ENCODE assay signal across 8 cellular contexts in genomic region chr12:7970475-7971252, GRCh38. TPM values are rescaled to one million over a fixed set of nuclear protein-coding genes. Genes with fewer than 3 reads are reported as not detected.
DNase-seq lines count a peak whose midpoint lies in the region; ATAC-seq and TF ChIP-seq lines count a peak whose summit lies in the region.

No MANE protein-coding gene starts in this region.

- peak overlapping the region; percentile 76 to 99 (median 93) for H3K27ac ChIP-seq in BLaER1 treated with 17β-estradiol and CSF1 and Interleukin-3, amounts not matched to agents 10 nM and 100 nM

- H3K9me3 Mint-ChIP-seq in endothelial cell (ENCODE audit: unreplicated experiment) = no peaks in the 10 kb centered on the region

- peaks cover 54 to 89% (median 84%) of the 10 kb centered on the region in 10 experiments for H3K4me1 ChIP-seq in BLaER1 treated with 17β-estradiol and CSF1 and Interleukin-3, amounts not matched to agents 10 nM and 100 nM
- peaks cover 39% of the 10 kb centered on the region for H3K4me1 ChIP-seq in mononuclear cell (ENCODE audit: insufficient read depth, low read length)

- DNase-seq in GM19238 (ENCODE audit: insufficient read length, low spot score) (peak; percentile 63), NOMO-1 (lab: John Stamatoyannopoulos, UW; ENCODE audit: unreplicated experiment in 2 of 2) (peak; percentile 71 to 72), endothelial cell (ENCODE audit: low spot score) (peak; percentile 92)
- peak; percentile 80 for DNase-seq in activated CD8-positive, alpha-beta memory T cell treated with anti-CD3 and anti-CD28 coated beads, Interleukin-2, amount 50 U/mL, for 4 hours
- peak; percentile 45 to 75 for DNase-seq in stimulated activated CD8-positive, alpha-beta memory T cell treated with anti-CD3 and anti-CD28 coated beads, Interleukin-2, amount 100 ng/mL, for 1 hour (ENCODE audit: low read depth in 2 of 2)

- peaks cover 0 to 28% (median 12%) of the 10 kb centered on the region in 11 experiments; a peak in 15 of 22 replicates for H3K36me3 ChIP-seq in BLaER1 treated with 17β-estradiol and CSF1 and Interleukin-3, amounts not matched to agents 10 nM and 100 nM

- ATAC-seq in HG03442 (IDR thresholded peaks at IDR 0.05; ENCODE audit: unreplicated experiment) = peak; percentile 88

- peaks cover 6% of the 10 kb centered on the region for H3K27me3 Mint-ChIP-seq in endothelial cell (ENCODE audit: unreplicated experiment)

- peaks cover 0 to 16% (median 0%) of the 10 kb centered on the region in 11 experiments; a peak in 5 of 22 replicates for H3K9me3 ChIP-seq in BLaER1 treated with 17β-estradiol and CSF1 and Interleukin-3, amounts not matched to agents 10 nM and 100 nM (replicated peaks in 1 of 11)
- no peaks in the 10 kb centered on the region for H3K9me3 ChIP-seq in mononuclear cell (ENCODE audit: low read depth, low read length)

- H3K4me2 ChIP-seq in BLaER1 treated with 17β-estradiol and CSF1 and Interleukin-3, amounts not matched to agents 10 nM and 100 nM = peak overlapping the region; percentile 78 to 96 (median 92)

- no peaks in the 10 kb centered on the region for H4K20me1 ChIP-seq in BLaER1 treated with 17β-estradiol and CSF1 and Interleukin-3, amounts not matched to agents 10 nM and 100 nM

- H3K9ac ChIP-seq in BLaER1 treated with 17β-estradiol and CSF1 and Interleukin-3, amounts not matched to agents 10 nM and 100 nM = peak overlapping the region; percentile 83 to 96 (median 91)

- peaks cover 38% of the 10 kb centered on the region for H3K4me1 Mint-ChIP-seq in endothelial cell (ENCODE audit: unreplicated experiment)

- H3K4me3 Mint-ChIP-seq in endothelial cell (ENCODE audit: unreplicated experiment) = peak overlapping the region; percentile 89

- H3K27me3 ChIP-seq in BLaER1 treated with 17β-estradiol and CSF1 and Interleukin-3, amounts not matched to agents 10 nM and 100 nM = no peaks in the 10 kb centered on the region
- no peaks in the 10 kb centered on the region for H3K27me3 ChIP-seq in mononuclear cell (ENCODE audit: insufficient read depth, low read length)

- no peaks in the 10 kb centered on the region for H3K36me3 Mint-ChIP-seq in endothelial cell (ENCODE audit: low read depth, unreplicated experiment)

- H3K4me3 ChIP-seq in BLaER1 treated with 17β-estradiol and CSF1 and Interleukin-3, amounts not matched to agents 10 nM and 100 nM = peak overlapping the region; percentile 59 to 86 (median 72)
- H3K4me3 ChIP-seq in mononuclear cell (ENCODE audit: low read length) = peak overlapping the region; percentile 62

- TF ChIP-seq CTCF in endothelial cell (IDR thresholded peaks at IDR 0.05; ENCODE audit: unreplicated experiment) = no peak

- peak overlapping the region; percentile 100 for H3K27ac Mint-ChIP-seq in endothelial cell (ENCODE audit: unreplicated experiment)

RNA-seq across cellular contexts. Expression of gene SLC2A3, which starts 34.7 kb away (rescaled TPM):
- total RNA-seq in endothelial cell (ENCODE audit: unreplicated experiment) = 562 TPM
- 888 TPM for total RNA-seq in mononuclear cell

Comparison
In these comparisons a context has a peak if more than half of its experiments do, and no peak if none do; other contexts are left out.
1. Peak in every context shown above with its lines: DNase-seq, ATAC-seq, H3K4me3 ChIP-seq and H3K27ac ChIP-seq.